1 cellular context compared by ENCODE assay signal in genomic region chr16:78091419-78091818, GRCh38.
TF ChIP-seq lines count a peak whose summit lies in the region.

No MANE protein-coding gene starts in this region.

TF ChIP-seq in HepG2, 621 proteins besides CTCF, POLR2A, EP300 and RAD21:
- TF ChIP-seq ATF7 (IDR thresholded peaks at IDR 0.05) (peak; percentile 98), ATF7 (CRISPR knock-in tag; IDR thresholded peaks at IDR 0.05) (no peak), CBX2 (IDR thresholded peaks at IDR 0.05; ENCODE audit: low read depth, low read length) (no peak), CBX2 (CRISPR knock-in tag; IDR thresholded peaks at IDR 0.05; ENCODE audit: low read depth) (no peak), PRDM4 (CRISPR knock-in tag; IDR thresholded peaks at IDR 0.05; ENCODE audit: borderline replicate concordance) (no peak), KLF11 (CRISPR knock-in tag; IDR thresholded peaks at IDR 0.05) (no peak), CREB1 (IDR thresholded peaks at IDR 0.05) (peak; percentile 92), CREB1 (CRISPR knock-in tag; IDR thresholded peaks at IDR 0.05) (no peak), ZNF142 (CRISPR knock-in tag; IDR thresholded peaks at IDR 0.05) (no peak), FOXJ3 (CRISPR knock-in tag; IDR thresholded peaks at IDR 0.05; ENCODE audit: borderline replicate concordance) (no peak), ZNF776 (CRISPR knock-in tag; IDR thresholded peaks at IDR 0.05) (no peak), SMARCC2 (IDR thresholded peaks at IDR 0.05) (no peak), ATF3 (CRISPR knock-in tag; IDR thresholded peaks at IDR 0.05) (no peak)
TF ChIP-seq in HepG2: peak in this region for 2.
